Comparison of ENCODE assay signal across 1 cellular context in the genomic region with DNA sequence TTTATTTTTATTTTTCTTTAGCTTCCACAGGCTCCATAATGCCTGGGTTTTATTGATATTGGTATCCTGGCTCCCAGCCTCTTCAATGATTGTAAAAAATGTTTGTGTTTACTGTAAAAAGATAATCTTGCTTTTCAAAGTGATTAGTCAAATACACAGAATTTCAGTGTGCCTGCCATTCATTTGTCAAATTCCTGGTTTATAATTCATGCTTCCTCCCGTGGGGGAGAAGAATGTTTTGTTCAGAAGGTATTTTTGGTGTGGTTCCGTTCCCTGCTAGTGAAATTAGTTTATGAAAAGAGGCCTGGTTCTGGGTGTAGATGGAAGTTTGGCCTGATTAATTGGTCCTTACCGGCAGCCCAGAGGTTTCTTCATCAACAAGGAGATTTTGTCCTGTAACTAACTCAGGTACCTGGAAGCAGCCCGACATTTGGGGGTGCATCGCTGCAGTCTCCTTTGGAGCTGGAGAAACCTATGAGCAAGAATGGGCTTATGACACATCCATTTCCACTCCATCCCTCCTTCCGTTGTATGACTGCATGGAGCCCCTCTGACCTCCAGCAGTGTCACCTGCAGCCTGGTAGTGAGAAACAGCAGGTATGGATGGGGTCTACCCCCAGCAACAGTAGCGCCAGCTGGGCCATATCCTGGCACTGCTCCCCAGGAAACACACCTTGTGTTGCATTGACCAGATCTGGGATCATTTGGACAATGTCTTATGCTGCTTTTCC.
TF ChIP-seq lines count a peak whose summit lies in the region.

No MANE protein-coding gene starts in this region.

TF ChIP-seq in GM23338, 12 proteins besides CTCF, POLR2A, EP300 and RAD21 (continued from another document):
- TF ChIP-seq ZNF462 (CRISPR knock-in tag; IDR thresholded peaks at IDR 0.05) (no peak), EZH2phosphoT487 (IDR thresholded peaks at IDR 0.05; ENCODE audit: unreplicated experiment) (no peak), ZNF114 (CRISPR knock-in tag; IDR thresholded peaks at IDR 0.05) (no peak)
- TF ChIP-seq, protein P1, sequence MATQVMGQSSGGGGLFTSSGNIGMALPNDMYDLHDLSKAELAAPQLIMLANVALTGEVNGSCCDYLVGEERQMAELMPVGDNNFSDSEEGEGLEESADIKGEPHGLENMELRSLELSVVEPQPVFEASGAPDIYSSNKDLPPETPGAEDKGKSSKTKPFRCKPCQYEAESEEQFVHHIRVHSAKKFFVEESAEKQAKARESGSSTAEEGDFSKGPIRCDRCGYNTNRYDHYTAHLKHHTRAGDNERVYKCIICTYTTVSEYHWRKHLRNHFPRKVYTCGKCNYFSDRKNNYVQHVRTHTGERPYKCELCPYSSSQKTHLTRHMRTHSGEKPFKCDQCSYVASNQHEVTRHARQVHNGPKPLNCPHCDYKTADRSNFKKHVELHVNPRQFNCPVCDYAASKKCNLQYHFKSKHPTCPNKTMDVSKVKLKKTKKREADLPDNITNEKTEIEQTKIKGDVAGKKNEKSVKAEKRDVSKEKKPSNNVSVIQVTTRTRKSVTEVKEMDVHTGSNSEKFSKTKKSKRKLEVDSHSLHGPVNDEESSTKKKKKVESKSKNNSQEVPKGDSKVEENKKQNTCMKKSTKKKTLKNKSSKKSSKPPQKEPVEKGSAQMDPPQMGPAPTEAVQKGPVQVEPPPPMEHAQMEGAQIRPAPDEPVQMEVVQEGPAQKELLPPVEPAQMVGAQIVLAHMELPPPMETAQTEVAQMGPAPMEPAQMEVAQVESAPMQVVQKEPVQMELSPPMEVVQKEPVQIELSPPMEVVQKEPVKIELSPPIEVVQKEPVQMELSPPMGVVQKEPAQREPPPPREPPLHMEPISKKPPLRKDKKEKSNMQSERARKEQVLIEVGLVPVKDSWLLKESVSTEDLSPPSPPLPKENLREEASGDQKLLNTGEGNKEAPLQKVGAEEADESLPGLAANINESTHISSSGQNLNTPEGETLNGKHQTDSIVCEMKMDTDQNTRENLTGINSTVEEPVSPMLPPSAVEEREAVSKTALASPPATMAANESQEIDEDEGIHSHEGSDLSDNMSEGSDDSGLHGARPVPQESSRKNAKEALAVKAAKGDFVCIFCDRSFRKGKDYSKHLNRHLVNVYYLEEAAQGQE (IDR thresholded peaks at IDR 0.05; ENCODE audit: unreplicated experiment) = no peak
